24 cellular contexts compared by ENCODE assay signal in the genomic region with DNA sequence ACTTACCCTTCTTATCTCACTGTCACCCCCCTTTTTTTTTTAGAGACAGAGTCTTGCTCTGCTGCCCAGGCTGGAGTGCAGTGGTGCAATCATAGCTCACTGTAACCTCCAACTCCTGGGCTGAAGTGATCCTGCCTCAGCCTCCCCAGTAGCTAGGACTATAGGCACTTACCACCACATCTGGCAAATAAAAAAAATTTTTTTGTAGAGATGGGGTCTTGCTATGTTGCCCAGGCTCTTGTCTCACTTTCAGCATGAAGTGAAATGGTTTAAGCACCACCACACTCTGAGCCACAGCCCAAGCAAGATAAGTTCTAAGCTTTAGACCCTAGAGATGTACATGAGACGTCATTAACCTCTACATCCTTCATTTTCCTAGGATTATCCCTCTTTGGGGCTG. TPM values are rescaled to one million over a fixed set of nuclear protein-coding genes. Genes with fewer than 3 reads are reported as not detected.
"Had no signal": no experiment of that assay in that cellular context is flagged by ENCODE, and none has a peak within 500 bp of the region (broad histone marks: within the 10 kb centered on the region; RNA-seq: fewer than 3 reads in every experiment).

No MANE protein-coding gene starts in this region.

- H3K4me1 ChIP-seq: colonic mucosa, gastrocnemius medialis, right atrium auricular region, upper lobe of left lung had no signal

- ATAC-seq: esophagus mucosa; gastrocnemius medialis; left ventricle myocardium superior; lower lobe of right lung; naive thymus-derived CD8-positive, alpha-beta T cell had no signal

- H3K27me3 ChIP-seq: colonic mucosa, gastrocnemius medialis, right atrium auricular region, spleen, stomach, tibial nerve, upper lobe of left lung had no signal

- FAIRE-seq: keratinocyte, urothelium cell line had no signal

- H3K36me3 ChIP-seq: colonic mucosa, gastrocnemius medialis, lower lobe of right lung, prostate gland, spleen, upper lobe of left lung had no signal

- H3K9me3 ChIP-seq: colonic mucosa, gastrocnemius medialis, lower lobe of right lung, prostate gland, right atrium auricular region, spleen, stomach, tibial nerve, upper lobe of left lung had no signal

- H3K4me3 ChIP-seq: colonic mucosa, gastrocnemius medialis, lower lobe of right lung, prostate gland, right atrium auricular region, skin epidermis, spleen, stomach, tibial nerve, upper lobe of left lung had no signal

- H3K27ac ChIP-seq: colonic mucosa, epithelial cell of prostate, gastrocnemius medialis, lower lobe of right lung, prostate gland, right atrium auricular region, skin epidermis, spleen, stomach, tibial nerve, upper lobe of left lung had no signal

- DNase-seq: colonic mucosa; effector CD8-positive, alpha-beta T cell; endodermal cell; foreskin fibroblast; gastrocnemius medialis; head of caudate nucleus; left ventricle myocardium superior; lower lobe of right lung; naive thymus-derived CD8-positive, alpha-beta T cell; nephron progenitor cell; nucleus accumbens; spleen; stimulated activated CD4-positive, alpha-beta T cell treated with anti-CD3 and anti-CD28 coated beads, Interleukin-4, amount 100 ng/mL, for 4 hours; stimulated activated naive CD4-positive, alpha-beta T cell treated with Interleukin-2 at 50 U/mL for 16 hours; stomach; upper lobe of left lung had no signal

RNA-seq across cellular contexts. Expression of a gene that starts 35.7 kb away (rescaled TPM):
- total RNA-seq: naive thymus-derived CD8-positive, alpha-beta T cell had no signal
- polyA plus RNA-seq: keratinocyte; naive thymus-derived CD8-positive, alpha-beta T cell had no signal
